Comparison of ENCODE assay signal across 19 cellular contexts in genomic region chr3:194337965-194338753, GRCh38. TPM values are rescaled to one million over a fixed set of nuclear protein-coding genes. Genes with fewer than 3 reads are reported as not detected.
"Had no signal": no experiment of that assay in that cellular context is flagged by ENCODE, and none has a peak within 500 bp of the region (broad histone marks: within the 10 kb centered on the region; RNA-seq: fewer than 3 reads in every experiment).

No MANE protein-coding gene starts in this region.

- H3K36me3 ChIP-seq: adrenal gland, cardiac muscle cell, neural progenitor cell, pancreas had no signal

- H3K9me3 ChIP-seq: adrenal gland, pancreas had no signal

- H3K9ac ChIP-seq: neural progenitor cell had no signal

- H3K4me2 ChIP-seq: neural progenitor cell had no signal

- H3K4me1 ChIP-seq: foreskin keratinocyte had no signal

- H3K4me3 ChIP-seq: adrenal gland, cardiac muscle cell, neural progenitor cell, pancreas had no signal

- H2AFZ ChIP-seq: neural progenitor cell had no signal

- DNase-seq: activated CD4-positive, alpha-beta memory T cell treated with anti-CD3 and anti-CD28 coated beads for 36 hours; activated CD8-positive, alpha-beta memory T cell treated with anti-CD3 and anti-CD28 coated beads, Interleukin-2, amount 10 ng/mL, durations not matched to agents 7 days and 5 days; activated naive CD4-positive, alpha-beta T cell treated with anti-CD3 and anti-CD28 coated beads, Interleukin-2, amount 50 U/mL, for 16 hours; activated T-cell treated with anti-CD3 and anti-CD28 coated beads, Interleukin-2, amount 50 U/mL, for 24 hours; foreskin keratinocyte; head of caudate nucleus; immature natural killer cell; left cardiac atrium; naive B cell; T-helper 1 cell; T1000 had no signal

- H3K27ac ChIP-seq: adrenal gland, cardiac muscle cell, foreskin keratinocyte, neural progenitor cell, pancreas had no signal

- ATAC-seq: activated CD8-positive, alpha-beta memory T cell treated with anti-CD3 and anti-CD28 coated beads, Interleukin-2, amount 10 ng/mL, durations not matched to agents 7 days and 5 days; foreskin keratinocyte; left cardiac atrium; pancreas; stimulated activated effector memory CD8-positive, alpha-beta T cell treated with anti-CD3 and anti-CD28 coated beads, Interleukin-12 subunit alpha, Interleukin-12 subunit beta, amount 100 ng/mL, for 72 hours had no signal

- H3K27me3 ChIP-seq: foreskin keratinocyte had no signal

RNA-seq across cellular contexts. Expression of gene CPN2, which starts 13.0 kb away (rescaled TPM):
- total RNA-seq: activated CD4-positive, alpha-beta memory T cell treated with anti-CD3 and anti-CD28 coated beads for 36 hours; activated CD8-positive, alpha-beta memory T cell treated with anti-CD3 and anti-CD28 coated beads, Interleukin-2, amount 10 ng/mL, durations not matched to agents 7 days and 5 days; foreskin keratinocyte; left cardiac atrium; lung microvascular endothelial cell; mononuclear cell; ureter had no signal
- polyA plus RNA-seq: foreskin keratinocyte, immature natural killer cell, pancreas had no signal

RNA-seq across cellular contexts. Expression of gene LRRC15, which starts 31.4 kb away (rescaled TPM):
- total RNA-seq: activated CD4-positive, alpha-beta memory T cell treated with anti-CD3 and anti-CD28 coated beads for 36 hours; activated CD8-positive, alpha-beta memory T cell treated with anti-CD3 and anti-CD28 coated beads, Interleukin-2, amount 10 ng/mL, durations not matched to agents 7 days and 5 days; foreskin keratinocyte had no signal
- polyA plus RNA-seq: cardiac muscle cell, foreskin keratinocyte, immature natural killer cell had no signal
